Comparison of ENCODE assay signal across 18 cellular contexts in genomic region chr15:100948430-100948762, GRCh38. TPM values are rescaled to one million over a fixed set of nuclear protein-coding genes. Genes with fewer than 3 reads are reported as not detected.
"Had no signal": no experiment of that assay in that cellular context is flagged by ENCODE, and none has a peak within 500 bp of the region (broad histone marks: within the 10 kb centered on the region; RNA-seq: fewer than 3 reads in every experiment).

No MANE protein-coding gene starts in this region.

- H3K9me3 ChIP-seq: left ventricle myocardium inferior, sigmoid colon, spleen, stomach, testis, upper lobe of right lung had no signal

- H3K9ac ChIP-seq: parathyroid adenoma had no signal

- H2AFZ ChIP-seq: parathyroid adenoma had no signal

- H3K4me1 ChIP-seq: foreskin keratinocyte, parathyroid adenoma, sigmoid colon, testis, upper lobe of right lung had no signal

- H3K79me2 ChIP-seq: parathyroid adenoma had no signal

- DNase-seq: activated CD4-positive, alpha-beta T cell treated with anti-CD3 and anti-CD28 coated beads, Interleukin-2, amount 10 ng/mL, durations not matched to agents 7 days and 5 days; activated CD8-positive, alpha-beta memory T cell treated with anti-CD3 and anti-CD28 coated beads for 24 hours; activated naive CD4-positive, alpha-beta T cell; activated naive CD8-positive, alpha-beta T cell treated with anti-CD3 and anti-CD28 coated beads, Interleukin-2, amount 10 ng/mL, durations not matched to agents 7 days and 5 days; anterior cingulate cortex; brain microvascular endothelial cell; cortex of kidney; effector memory CD8-positive, alpha-beta T cell; foreskin keratinocyte; left ventricle myocardium inferior; naive thymus-derived CD8-positive, alpha-beta T cell; sigmoid colon; spleen; stomach; testis; upper lobe of right lung; WERI-Rb-1 had no signal

- H3K27ac ChIP-seq: brain microvascular endothelial cell, foreskin keratinocyte, left ventricle myocardium inferior, parathyroid adenoma, sigmoid colon, stomach, testis, upper lobe of right lung, WERI-Rb-1 had no signal

- H3K36me3 ChIP-seq: brain microvascular endothelial cell, left ventricle myocardium inferior, sigmoid colon, stomach, upper lobe of right lung, WERI-Rb-1 had no signal

- ATAC-seq: effector memory CD8-positive, alpha-beta T cell; foreskin keratinocyte; naive thymus-derived CD8-positive, alpha-beta T cell; upper lobe of right lung had no signal

- H3K4me3 ChIP-seq: left ventricle myocardium inferior, sigmoid colon, stomach, testis, upper lobe of right lung had no signal

- H3K27me3 ChIP-seq: brain microvascular endothelial cell, foreskin keratinocyte, sigmoid colon, spleen, stomach, testis, upper lobe of right lung had no signal

RNA-seq across cellular contexts. Expression of gene LRRK1, which starts 29.2 kb away (rescaled TPM):
- polyA plus RNA-seq: naive thymus-derived CD8-positive, alpha-beta T cell had no signal
